ENCODE assay signal across 1 cellular context in genomic region chr13:27921421-27921960, GRCh38.
TF ChIP-seq lines count a peak whose summit lies in the region.

No MANE protein-coding gene starts in this region.

TF ChIP-seq in GM12878, 131 proteins besides CTCF, POLR2A, EP300 and RAD21 (continued from another document):
- TF ChIP-seq, protein P1, sequence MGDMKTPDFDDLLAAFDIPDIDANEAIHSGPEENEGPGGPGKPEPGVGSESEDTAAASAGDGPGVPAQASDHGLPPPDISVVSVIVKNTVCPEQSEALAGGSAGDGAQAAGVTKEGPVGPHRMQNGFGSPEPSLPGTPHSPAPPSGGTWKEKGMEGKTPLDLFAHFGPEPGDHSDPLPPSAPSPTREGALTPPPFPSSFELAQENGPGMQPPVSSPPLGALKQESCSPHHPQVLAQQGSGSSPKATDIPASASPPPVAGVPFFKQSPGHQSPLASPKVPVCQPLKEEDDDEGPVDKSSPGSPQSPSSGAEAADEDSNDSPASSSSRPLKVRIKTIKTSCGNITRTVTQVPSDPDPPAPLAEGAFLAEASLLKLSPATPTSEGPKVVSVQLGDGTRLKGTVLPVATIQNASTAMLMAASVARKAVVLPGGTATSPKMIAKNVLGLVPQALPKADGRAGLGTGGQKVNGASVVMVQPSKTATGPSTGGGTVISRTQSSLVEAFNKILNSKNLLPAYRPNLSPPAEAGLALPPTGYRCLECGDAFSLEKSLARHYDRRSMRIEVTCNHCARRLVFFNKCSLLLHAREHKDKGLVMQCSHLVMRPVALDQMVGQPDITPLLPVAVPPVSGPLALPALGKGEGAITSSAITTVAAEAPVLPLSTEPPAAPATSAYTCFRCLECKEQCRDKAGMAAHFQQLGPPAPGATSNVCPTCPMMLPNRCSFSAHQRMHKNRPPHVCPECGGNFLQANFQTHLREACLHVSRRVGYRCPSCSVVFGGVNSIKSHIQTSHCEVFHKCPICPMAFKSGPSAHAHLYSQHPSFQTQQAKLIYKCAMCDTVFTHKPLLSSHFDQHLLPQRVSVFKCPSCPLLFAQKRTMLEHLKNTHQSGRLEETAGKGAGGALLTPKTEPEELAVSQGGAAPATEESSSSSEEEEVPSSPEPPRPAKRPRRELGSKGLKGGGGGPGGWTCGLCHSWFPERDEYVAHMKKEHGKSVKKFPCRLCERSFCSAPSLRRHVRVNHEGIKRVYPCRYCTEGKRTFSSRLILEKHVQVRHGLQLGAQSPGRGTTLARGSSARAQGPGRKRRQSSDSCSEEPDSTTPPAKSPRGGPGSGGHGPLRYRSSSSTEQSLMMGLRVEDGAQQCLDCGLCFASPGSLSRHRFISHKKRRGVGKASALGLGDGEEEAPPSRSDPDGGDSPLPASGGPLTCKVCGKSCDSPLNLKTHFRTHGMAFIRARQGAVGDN (IDR thresholded peaks at IDR 0.05), result no peak
- TF ChIP-seq NR2C1 (IDR thresholded peaks at IDR 0.05) (no peak), CEBPB (IDR thresholded peaks at IDR 0.05; ENCODE audit: borderline replicate concordance in 1 of 2, low read depth in 2 of 2, low read length in 2 of 2) (no peak), BCL11A (IDR thresholded peaks at IDR 0.05; ENCODE audit: low read depth, low read length) (no peak), PRDM15 (CRISPR knock-in tag; IDR thresholded peaks at IDR 0.05) (no peak), RELA (IDR thresholded peaks at IDR 0.05; ENCODE audit: borderline replicate concordance, partially characterized antibody) (no peak), LARP7 (IDR thresholded peaks at IDR 0.05) (no peak), ZBTB4 (CRISPR knock-in tag; IDR thresholded peaks at IDR 0.05) (no peak), EGR1 (IDR thresholded peaks at IDR 0.05; ENCODE audit: borderline replicate concordance in 1 of 2, low read depth in 2 of 2, low read length in 2 of 2) (no peak), TARDBP (IDR thresholded peaks at IDR 0.05; ENCODE audit: borderline replicate concordance) (no peak), MTA2 (IDR thresholded peaks at IDR 0.05; ENCODE audit: low read depth) (no peak), NKRF (conservative IDR thresholded peaks at IDR 0.05) (no peak), PML (IDR thresholded peaks at IDR 0.05; ENCODE audit: low read length) (no peak), POU2F2 (IDR thresholded peaks at IDR 0.05; ENCODE audit: borderline replicate concordance, low read depth, low read length) (no peak), SREBF2 (IDR thresholded peaks at IDR 0.05; ENCODE audit: low read length) (no peak), ZNF207 (IDR thresholded peaks at IDR 0.05; ENCODE audit: borderline replicate concordance) (no peak)
- TF ChIP-seq, protein P2, sequence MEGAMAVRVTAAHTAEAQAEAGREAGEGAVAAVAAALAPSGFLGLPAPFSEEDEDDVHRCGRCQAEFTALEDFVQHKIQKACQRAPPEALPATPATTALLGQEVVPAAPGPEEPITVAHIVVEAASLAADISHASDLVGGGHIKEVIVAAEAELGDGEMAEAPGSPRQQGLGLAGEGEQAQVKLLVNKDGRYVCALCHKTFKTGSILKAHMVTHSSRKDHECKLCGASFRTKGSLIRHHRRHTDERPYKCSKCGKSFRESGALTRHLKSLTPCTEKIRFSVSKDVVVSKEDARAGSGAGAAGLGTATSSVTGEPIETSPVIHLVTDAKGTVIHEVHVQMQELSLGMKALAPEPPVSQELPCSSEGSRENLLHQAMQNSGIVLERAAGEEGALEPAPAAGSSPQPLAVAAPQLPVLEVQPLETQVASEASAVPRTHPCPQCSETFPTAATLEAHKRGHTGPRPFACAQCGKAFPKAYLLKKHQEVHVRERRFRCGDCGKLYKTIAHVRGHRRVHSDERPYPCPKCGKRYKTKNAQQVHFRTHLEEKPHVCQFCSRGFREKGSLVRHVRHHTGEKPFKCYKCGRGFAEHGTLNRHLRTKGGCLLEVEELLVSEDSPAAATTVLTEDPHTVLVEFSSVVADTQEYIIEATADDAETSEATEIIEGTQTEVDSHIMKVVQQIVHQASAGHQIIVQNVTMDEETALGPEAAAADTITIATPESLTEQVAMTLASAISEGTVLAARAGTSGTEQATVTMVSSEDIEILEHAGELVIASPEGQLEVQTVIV (IDR thresholded peaks at IDR 0.05; ENCODE audit: borderline replicate concordance, partially characterized antibody), result no peak
TF ChIP-seq in GM12878: peak in this region for 0.
